Comparison of ENCODE assay signal across 8 cellular contexts in genomic region chr6:109008951-109009760, GRCh38.
DNase-seq lines count a peak whose midpoint lies in the region; ATAC-seq, FAIRE-seq and TF ChIP-seq lines count a peak whose summit lies in the region.

No MANE protein-coding gene starts in this region.

- peaks cover 21% of the 10 kb centered on the region for H3K4me1 ChIP-seq in hepatocyte (ENCODE audit: insufficient read depth)
- H3K4me1 ChIP-seq in aorta (ENCODE audit: control insufficient read depth in 1 of 2, insufficient read depth in 2 of 2, low read length in 2 of 2) = no peaks in the 10 kb centered on the region

- DNase-seq in GM12891 (ENCODE audit: insufficient read length, low spot score) (peak; percentile 44), NCI-H1694 treated with DMSO at 0.1 percent for 48 hours (lab: John Stamatoyannopoulos, UW) (peak; percentile 39), T-helper 9 cell (peak; percentile 92), astrocyte of the cerebellum (ENCODE audit: low read depth) (peak; percentile 38), hepatocyte (ENCODE audit: low spot score) (peak; percentile 98), renal cortical epithelial cell (ENCODE audit: low read depth) (peak; percentile 67), aorta (peak; percentile 97)

- intact Hi-C loops in aorta (cut with DNase I) = loop anchor here in 1 of 2 donors (5.0 kb wide), 2 partner anchors 62 to 63 kb away; no protein-coding TSS in a partner anchor

- TF ChIP-seq CTCF in astrocyte of the cerebellum (IDR thresholded peaks at IDR 0.05; ENCODE audit: low read depth, low read length, missing control alignments) (no peak), hepatocyte (IDR thresholded peaks at IDR 0.05; ENCODE audit: poor library complexity) (no peak)

- H3K27ac ChIP-seq in hepatocyte (peak overlapping the region; percentile 93), aorta (ENCODE audit: low read depth in 1 of 2, low read length in 2 of 2) (peak overlapping the region in 1 of 2 donors; percentile 94)

- no peaks in the 10 kb centered on the region for H3K9me3 ChIP-seq in hepatocyte (ENCODE audit: low read depth)
- no peaks in the 10 kb centered on the region for H3K9me3 ChIP-seq in aorta (ENCODE audit: control insufficient read depth, low read length)

- H3K4me3 ChIP-seq in astrocyte of the cerebellum (ENCODE audit: low read depth, low read length) = peak overlapping the region; percentile 90
- H3K4me3 ChIP-seq in hepatocyte = peak overlapping the region; percentile 89
- H3K4me3 ChIP-seq in aorta (ENCODE audit: low read length in 2 of 2) = peak overlapping the region; percentile 76 to 81

- H3K79me2 ChIP-seq in hepatocyte = peaks cover 52% of the 10 kb centered on the region

- FAIRE-seq in GM12891 (lab: Jason Lieb, UNC) = peak; percentile 95

- H3K36me3 ChIP-seq in hepatocyte (replicated peaks; ENCODE audit: insufficient read depth, low read depth) (no peaks in the 10 kb centered on the region), aorta (ENCODE audit: control insufficient read depth in 1 of 2, insufficient read depth in 2 of 2, low read length in 1 of 2) (no peaks in the 10 kb centered on the region)

- under 1% methylated on average over 66 of the region's 89 CpGs for WGBS in hepatocyte (ENCODE audit: low lambda C conversion rate, missing lambda C conversion rate)
- 0% methylated on average over 76 to 89 of the region's 89 CpGs for WGBS in aorta, 2 donors

- ATAC-seq in HG02870 (IDR thresholded peaks at IDR 0.05; ENCODE audit: unreplicated experiment) (peak; percentile 86), aorta (ENCODE audit: low FRiP score) (peak; percentile 97)

- TF ChIP-seq POLR2A in GM12891 (IDR thresholded peaks at IDR 0.05; ENCODE audit: low read depth, low read length) = no peak

- H3K27me3 ChIP-seq in hepatocyte = no peaks in the 10 kb centered on the region
- no peaks in the 10 kb centered on the region for H3K27me3 ChIP-seq in aorta (ENCODE audit: control insufficient read depth in 1 of 2, insufficient read depth in 2 of 2, low read length in 1 of 2)

- H3K9me2 ChIP-seq in hepatocyte (replicated peaks; ENCODE audit: insufficient read depth) = no peaks in the 10 kb centered on the region

- peaks cover 10% of the 10 kb centered on the region for H4K20me1 ChIP-seq in hepatocyte (ENCODE audit: insufficient read depth, poor library complexity, severe bottlenecking)

- in situ Hi-C loops in astrocyte of the cerebellum (cut with HindIII; ENCODE audit: low sequenced_read_pairs) = no loop called here

- peak overlapping the region; percentile 85 for H3K4me2 ChIP-seq in hepatocyte

- peak overlapping the region; percentile 61 for H2AFZ ChIP-seq in hepatocyte

TF ChIP-seq in GM12891, 5 proteins besides CTCF, POLR2A, EP300 and RAD21:
- TF ChIP-seq POLR2AphosphoS5 (IDR thresholded peaks at IDR 0.05; ENCODE audit: low read depth, low read length) (no peak), SPI1 (IDR thresholded peaks at IDR 0.05; ENCODE audit: low read depth, low read length) (no peak), PAX5 (IDR thresholded peaks at IDR 0.05; ENCODE audit: insufficient read depth, low read length, severe bottlenecking) (no peak)

Comparison
In these comparisons a context has a peak if more than half of its experiments do, and no peak if none do; other contexts are left out.
1. DNase-seq: peak in every context shown above with its lines; median percentile 98 in hepatocyte; 97 in aorta; 92 in T-helper 9 cell; 67 in renal cortical epithelial cell; 44 in GM12891; 39 in NCI-H1694 treated with DMSO at 0.1 percent for 48 hours; 38 in astrocyte of the cerebellum.